Comparison of ENCODE assay signal across 21 cellular contexts in the genomic region with DNA sequence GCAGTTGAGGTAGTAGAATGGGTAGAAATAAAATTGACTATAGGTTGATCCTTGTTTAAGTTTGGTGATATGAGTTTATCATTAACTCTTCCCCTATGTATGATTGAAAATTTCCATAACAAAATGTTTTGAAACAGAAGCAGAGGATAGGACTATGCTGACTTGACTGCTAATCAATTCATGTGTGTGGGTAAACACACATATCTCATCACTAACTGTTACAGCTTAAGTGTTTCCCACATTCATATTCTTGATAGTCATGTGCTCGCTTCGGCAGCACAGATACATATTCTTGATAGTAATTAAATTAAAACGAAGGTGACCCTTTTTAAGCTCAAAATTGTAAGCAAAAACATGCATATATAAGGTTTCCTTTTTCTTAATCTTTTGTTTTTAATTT.
"Had no signal": no experiment of that assay in that cellular context is flagged by ENCODE, and none has a peak within 500 bp of the region (broad histone marks: within the 10 kb centered on the region; RNA-seq: fewer than 3 reads in every experiment).

No MANE protein-coding gene starts in this region.

- H3K4me3 Mint-ChIP-seq: effector memory CD8-positive, alpha-beta T cell; memory B cell; nephron progenitor cell; stimulated activated effector memory CD8-positive, alpha-beta T cell treated with anti-CD3 and anti-CD28 coated beads, Interleukin-12 subunit alpha, Interleukin-12 subunit beta, amount 100 ng/mL, for 72 hours; stimulated activated naive CD8-positive, alpha-beta T cell treated with anti-CD3 and anti-CD28 coated beads, Interleukin-15, Interleukin-2, amounts not matched to agents 100 ng/mL and 50 ng/mL, for 24 hours had no signal

- H3K9me3 ChIP-seq: ovary, psoas muscle, sigmoid colon, thyroid gland, vagina had no signal

- H3K9me3 Mint-ChIP-seq: nephron progenitor cell had no signal

- H3K36me3 Mint-ChIP-seq: stimulated activated effector memory CD8-positive, alpha-beta T cell treated with anti-CD3 and anti-CD28 coated beads, Interleukin-12 subunit alpha, Interleukin-12 subunit beta, amount 100 ng/mL, for 72 hours had no signal

- H3K36me3 ChIP-seq: ovary, sigmoid colon, thyroid gland, vagina had no signal

- ATAC-seq: effector memory CD8-positive, alpha-beta T cell; left lobe of liver; psoas muscle; right cardiac atrium; stimulated activated effector memory CD8-positive, alpha-beta T cell treated with anti-CD3 and anti-CD28 coated beads, Interleukin-12 subunit alpha, Interleukin-12 subunit beta, amount 100 ng/mL, for 72 hours had no signal

- H3K27ac Mint-ChIP-seq: effector memory CD8-positive, alpha-beta T cell; memory B cell; nephron progenitor cell; stimulated activated effector memory CD8-positive, alpha-beta T cell treated with anti-CD3 and anti-CD28 coated beads, Interleukin-12 subunit alpha, Interleukin-12 subunit beta, amount 100 ng/mL, for 72 hours; stimulated activated naive CD8-positive, alpha-beta T cell treated with anti-CD3 and anti-CD28 coated beads, Interleukin-15, Interleukin-2, amounts not matched to agents 100 ng/mL and 50 ng/mL, for 24 hours had no signal

- DNase-seq: cortex of kidney; effector memory CD8-positive, alpha-beta T cell; erythroblast; kidney; nephron progenitor cell; nucleus accumbens; ovary; posterior cingulate gyrus; psoas muscle; right cardiac atrium; sigmoid colon; stimulated activated CD4-positive, alpha-beta T cell treated with anti-CD3 and anti-CD28 coated beads, Interleukin-2, amount 100 ng/mL, for 24 hours; stimulated activated CD4-positive, alpha-beta T cell treated with anti-CD3 and anti-CD28 coated beads, Interleukin-4, amount 100 ng/mL, for 24 hours; thyroid gland; trophoblast cell had no signal

- H3K27me3 ChIP-seq: ovary, sigmoid colon, thyroid gland, vagina had no signal

- H3K4me3 ChIP-seq: lung, ovary, psoas muscle, sigmoid colon, thyroid gland, vagina had no signal

- H3K4me1 ChIP-seq: psoas muscle, sigmoid colon, thyroid gland, vagina had no signal

- H3K27me3 Mint-ChIP-seq: effector memory CD8-positive, alpha-beta T cell; memory B cell; stimulated activated naive CD8-positive, alpha-beta T cell treated with anti-CD3 and anti-CD28 coated beads, Interleukin-15, Interleukin-2, amounts not matched to agents 100 ng/mL and 50 ng/mL, for 24 hours had no signal

- H3K27ac ChIP-seq: ovary, psoas muscle, sigmoid colon, thyroid gland, vagina had no signal
